ENCODE assay signal across 20 cellular contexts in genomic region chr9:78295177-78295575, GRCh38. TPM values are rescaled to one million over a fixed set of nuclear protein-coding genes. Genes with fewer than 3 reads are reported as not detected.
A peak's percentile ranks its signal among the peaks of the same experiment; 100 is the strongest.
DNase-seq lines count a peak whose midpoint lies in the region; ATAC-seq and TF ChIP-seq lines count a peak whose summit lies in the region.
"Had no signal": no experiment of that assay in that cellular context is flagged by ENCODE, and none has a peak within 500 bp of the region (broad histone marks: within the 10 kb centered on the region; RNA-seq: fewer than 3 reads in every experiment).

No MANE protein-coding gene starts in this region.

- no peak overlapping the region for H3K4me3 Mint-ChIP-seq in activated CD4-positive, alpha-beta T cell treated with anti-CD3 and anti-CD28 coated beads, Interleukin-2, amount 10 ng/mL, durations not matched to agents 24 days and 14 days
- H3K4me3 Mint-ChIP-seq in GM23338, result peak overlapping the region; percentile 99; the same call in 2 of the 3 replicates
- peak overlapping the region; percentile 43 to 94 (median 51) for H3K4me3 Mint-ChIP-seq in nephron
- peak overlapping the region in 1 of 2 experiments; percentile 1; a peak in 1 of 5 replicates for H3K4me3 Mint-ChIP-seq in H9

- peak overlapping the region; percentile 96 for H3K4me2 ChIP-seq in GM23338
- H3K4me2 ChIP-seq in OCI-LY7 (ENCODE audit: low read length), result no peak overlapping the region
- H3K4me2 ChIP-seq in H9 (ENCODE audit: insufficient read depth, insufficient read length, low read length), result no peak overlapping the region

- BruUV-seq in OCI-LY7 (replicated peaks; lab: Mats Ljungman, UMichigan), result no TSS peak

- no peak overlapping the region for H3K56ac ChIP-seq in H9 (ENCODE audit: insufficient read length, low read depth, low read length)

- no peak overlapping the region for H4K91ac ChIP-seq in H9 (ENCODE audit: insufficient read length, low read depth, low read length)

- intact Hi-C loops in activated CD4-positive, alpha-beta T cell treated with anti-CD3 and anti-CD28 coated beads, Interleukin-2, amount 10 ng/mL, durations not matched to agents 24 days and 14 days (cut with micrococcal nuclease), result loop anchor here (5.0 to 10.0 kb wide), 3 partner anchors 263 to 1118 kb away; partner anchors contain the start of genes GNAQ and VPS13A
- intact Hi-C loops in body of pancreas (cut with DNase I) (no loop called here), OCI-LY7 (cut with micrococcal nuclease; ENCODE audit: unreplicated experiment) (loop anchor here (5.0 kb wide), 2 partner anchors 33 to 1118 kb away; partner anchors contain the start of gene VPS13A)

- no peak overlapping the region for H2BK120ac ChIP-seq in H9 (ENCODE audit: low read depth, low read length, poor library complexity, severe bottlenecking)

- CTCF ChIA-PET in OCI-LY7 (lab: Charles Lee; ENCODE audit: unreplicated experiment), result no interaction called here

- H3K9me2 ChIP-seq in GM23338 (ENCODE audit: insufficient read depth), result peaks cover 4% of the 10 kb centered on the region; the same call in 1 of the 2 replicates
- H3K9me2 ChIP-seq in OCI-LY7 (ENCODE audit: insufficient read depth, low read length), result no peaks in the 10 kb centered on the region

- no peaks in the 10 kb centered on the region for H3K27me3 Mint-ChIP-seq in activated CD4-positive, alpha-beta T cell treated with anti-CD3 and anti-CD28 coated beads, Interleukin-2, amount 10 ng/mL, durations not matched to agents 24 days and 14 days
- H3K27me3 Mint-ChIP-seq in GM23338 (ENCODE audit: insufficient read depth, low read depth, poor library complexity), result peaks cover 22% of the 10 kb centered on the region
- H3K27me3 Mint-ChIP-seq in nephron (ENCODE audit: low read depth), result peaks cover 7% of the 10 kb centered on the region
- no peaks in the 10 kb centered on the region; the same call in 1 of the 2 replicates for H3K27me3 Mint-ChIP-seq in H9 (ENCODE audit: low read depth)

- TF ChIP-seq CTCF in GM23338 (conservative IDR thresholded peaks at IDR 0.05; ENCODE audit: low read depth in 2 of 2) (no peak), body of pancreas (IDR thresholded peaks at IDR 0.05) (no peak), nephron (IDR thresholded peaks at IDR 0.05; ENCODE audit: unreplicated experiment in 3 of 3) (no peak), OCI-LY7 (conservative IDR thresholded peaks at IDR 0.05; ENCODE audit: low read length) (no peak), H9 (conservative IDR thresholded peaks at IDR 0.05) (no peak)

- 0 out of 2 replicates have a peak overlapping the region, but pooled peaks have one; percentile 100 for H3K27ac ChIP-seq in GM23338 (ENCODE audit: low read depth)
- H3K27ac ChIP-seq in body of pancreas, result peak overlapping the region in 3 of 4 donors; percentile 8 to 85 (median 74)
- no peak overlapping the region for H3K27ac ChIP-seq in OCI-LY7 (ENCODE audit: low read depth, low read length, poor library complexity, severe bottlenecking)
- no peak overlapping the region for H3K27ac ChIP-seq in H9 (ENCODE audit: insufficient read length, low read depth, low read length)

- H3K27ac Mint-ChIP-seq in activated CD4-positive, alpha-beta T cell treated with anti-CD3 and anti-CD28 coated beads, Interleukin-2, amount 10 ng/mL, durations not matched to agents 24 days and 14 days, result peak overlapping the region; percentile 25
- peak overlapping the region; percentile 100; the same call in 1 of the 2 replicates for H3K27ac Mint-ChIP-seq in GM23338
- H3K27ac Mint-ChIP-seq in nephron, result peak overlapping the region; percentile 89 to 94 (median 90)
- H3K27ac Mint-ChIP-seq in H9, result peak overlapping the region in 1 of 3 experiments; percentile 86; a peak in 2 of 7 replicates
- H3K27ac Mint-ChIP-seq: activated T-helper 1 cell treated with anti-CD3 and anti-CD28 coated beads, Interleukin-12 subunit alpha, Interleukin-12 subunit beta, Interleukin-2, Interleukin-4 antibody, amounts not matched to agents 30 ng/mL and 10 ng/mL and 1 ng/mL, durations not matched to agents 14 hours and 24 hours and 36 hours; memory B cell had no signal

- H2BK15ac ChIP-seq in H9 (ENCODE audit: low read depth, low read length), result no peak overlapping the region

- H4K8ac ChIP-seq in H9 (replicated peaks; ENCODE audit: insufficient read length, low read depth, low read length), result no peak overlapping the region

- H3K27me3 ChIP-seq in GM23338 (ENCODE audit: insufficient read depth), result no peaks in the 10 kb centered on the region
- no peaks in the 10 kb centered on the region for H3K27me3 ChIP-seq in body of pancreas
- H3K27me3 ChIP-seq in H9 (ENCODE audit: insufficient read depth, low read length), result no peaks in the 10 kb centered on the region

- H3K23me2 ChIP-seq in H9 (ENCODE audit: insufficient read length, low read depth, low read length, poor library complexity, severe bottlenecking), result peaks cover 13% of the 10 kb centered on the region

- H3K23ac ChIP-seq in H9 (ENCODE audit: insufficient read length, low read depth, low read length), result no peak overlapping the region

- H2BK5ac ChIP-seq in H9 (ENCODE audit: insufficient read length, low read length), result no peak overlapping the region

- H3T11ph ChIP-seq in H9 (ENCODE audit: low read length), result no peak overlapping the region

- H3K79me2 ChIP-seq in GM23338 (replicated peaks; ENCODE audit: insufficient read depth) (peaks cover 32% of the 10 kb centered on the region), OCI-LY7 (ENCODE audit: insufficient read depth, low read depth, low read length) (peaks cover 28% of the 10 kb centered on the region), H9 (ENCODE audit: insufficient read depth, low read length) (peaks cover 18% of the 10 kb centered on the region; the same call in 1 of the 2 replicates)

- H3K4me1 ChIP-seq in GM23338 (ENCODE audit: insufficient read depth) (peaks cover 28% of the 10 kb centered on the region), body of pancreas (peaks cover 36% of the 10 kb centered on the region), OCI-LY7 (ENCODE audit: insufficient read depth, low read length, poor library complexity, severe bottlenecking) (peaks cover 22% of the 10 kb centered on the region), H9 (ENCODE audit: insufficient read depth, low read length) (no peaks in the 10 kb centered on the region)

- no peak overlapping the region for H3K14ac ChIP-seq in H9 (ENCODE audit: insufficient read depth, low read length)

- no peak overlapping the region for H2BK12ac ChIP-seq in H9 (ENCODE audit: insufficient read length, low read depth, low read length)

- no peak for ATAC-seq in GM23338
- ATAC-seq in body of pancreas, result no peak
- ATAC-seq: left cardiac atrium had no signal

- WGBS in body of pancreas, 2 donors, result 88 to 96% methylated on average over 3 of the region's 3 CpGs
- no CpG with 5 or more reads among the region's 3 CpGs for WGBS in H9 (ENCODE audit: extremely low coverage, insufficient read length, low lambda C conversion rate)

- no peak overlapping the region for H4K5ac ChIP-seq in H9 (ENCODE audit: insufficient read length, low read depth, low read length)

- no peak overlapping the region for H3K9ac ChIP-seq in H9 (ENCODE audit: extremely low read depth, insufficient read length, low read length)

- peak overlapping the region; percentile 77 for H2AFZ ChIP-seq in GM23338
- H2AFZ ChIP-seq in OCI-LY7 (ENCODE audit: low read length), result no peak overlapping the region
- no peak overlapping the region for H2AFZ ChIP-seq in H9 (ENCODE audit: low read length)

- H2AK5ac ChIP-seq in H9 (ENCODE audit: insufficient read length, low read length), result no peak overlapping the region

- TF ChIP-seq POLR2A in body of pancreas (IDR thresholded peaks at IDR 0.05), result no peak

- H3K36me3 ChIP-seq in GM23338 (ENCODE audit: insufficient read depth) (peaks cover 6% of the 10 kb centered on the region), body of pancreas (replicated peaks in 1 of 2; ENCODE audit: insufficient read depth in 1 of 2, low read depth in 2 of 2) (no peaks in the 10 kb centered on the region), OCI-LY7 (ENCODE audit: insufficient read depth, low read length) (peaks cover 18% of the 10 kb centered on the region)
- H3K36me3 ChIP-seq: breast epithelium, upper lobe of left lung had no signal

- H3F3A ChIP-seq in GM23338 (replicated peaks; ENCODE audit: low read depth), result no peaks in the 10 kb centered on the region; the same call in 1 of the 2 replicates

- POLR2A ChIA-PET in OCI-LY7 (lab: Charles Lee), result interaction anchor here (1.4 to 3.4 kb wide), 2 partner anchors 32 to 60 kb away, joined by 4 to 18 read pairs; partner anchors contain the start of gene CEP78

- no peak overlapping the region for H3K4ac ChIP-seq in H9 (ENCODE audit: low read depth, low read length)

- no peak overlapping the region for H2BK20ac ChIP-seq in H9 (ENCODE audit: low read depth, low read length, poor library complexity, severe bottlenecking)

- H3K36me3 Mint-ChIP-seq in activated CD4-positive, alpha-beta T cell treated with anti-CD3 and anti-CD28 coated beads, Interleukin-2, amount 10 ng/mL, durations not matched to agents 24 days and 14 days (ENCODE audit: low read depth), result peaks cover 12% of the 10 kb centered on the region
- peaks cover 32% of the 10 kb centered on the region for H3K36me3 Mint-ChIP-seq in GM23338 (ENCODE audit: low read depth)
- H3K36me3 Mint-ChIP-seq in nephron (ENCODE audit: low read depth), result peaks cover 4% of the 10 kb centered on the region
- H3K36me3 Mint-ChIP-seq in H9 (ENCODE audit: insufficient read depth in 1 of 3, low read depth in 3 of 3), result peaks cover 17 to 25% (median 22%) of the 10 kb centered on the region in 3 experiments
- H3K36me3 Mint-ChIP-seq: memory B cell had no signal

- H3K79me1 ChIP-seq in H9 (ENCODE audit: insufficient read depth, low read depth, low read length, poor library complexity, severe bottlenecking), result peaks cover 2% of the 10 kb centered on the region

- peaks cover 34% of the 10 kb centered on the region for H3K4me1 Mint-ChIP-seq in activated CD4-positive, alpha-beta T cell treated with anti-CD3 and anti-CD28 coated beads, Interleukin-2, amount 10 ng/mL, durations not matched to agents 24 days and 14 days
- H3K4me1 Mint-ChIP-seq in GM23338 (peaks cover 31% of the 10 kb centered on the region), nephron (peaks cover 66% of the 10 kb centered on the region), H9 (peaks cover 25 to 27% of the 10 kb centered on the region in 2 experiments)

- no peak for DNase-seq in activated CD4-positive, alpha-beta T cell treated with anti-CD3 and anti-CD28 coated beads, Interleukin-2, amount 10 ng/mL, durations not matched to agents 24 days and 14 days
- no peak for DNase-seq in activated CD4-positive, alpha-beta T cell treated with anti-CD3 and anti-CD28 coated beads for 1 hour
- DNase-seq in GM23338 (ENCODE audit: low spot score) (peak; percentile 22), body of pancreas (no peak), OCI-LY7 (ENCODE audit: low spot score) (no peak), NCI-H526 treated with DMSO at 0.1 percent for 48 hours (lab: John Stamatoyannopoulos, UW) (no peak), H9 (no peak)
- DNase-seq: activated CD4-positive, CD25-positive, alpha-beta regulatory T cell treated with anti-CD3 and anti-CD28 coated beads, Interleukin-2, amount 50 U/mL, for 72 hours; cortex of kidney; GOT3; KBM-7; left cardiac atrium; NCI-H1436; NCI-H2171; NCI-H526; upper lobe of left lung had no signal

- H3K18ac ChIP-seq in H9 (ENCODE audit: insufficient read length, low read depth, low read length), result no peak overlapping the region

- H3K9me3 ChIP-seq in body of pancreas (no peaks in the 10 kb centered on the region), OCI-LY7 (ENCODE audit: low read length) (peaks cover 4% of the 10 kb centered on the region; the same call in 1 of the 2 replicates), H9 (ENCODE audit: control insufficient read depth, low read depth, low read length) (no peaks in the 10 kb centered on the region)
- H3K9me3 ChIP-seq: breast epithelium, upper lobe of left lung had no signal

- peak overlapping the region; percentile 95; the same call in 1 of the 2 replicates for H3K4me3 ChIP-seq in GM23338
- H3K4me3 ChIP-seq in body of pancreas, result no peak overlapping the region
- no peak overlapping the region for H3K4me3 ChIP-seq in OCI-LY7 (ENCODE audit: low read depth, low read length, poor library complexity, severe bottlenecking)

- no peaks in the 10 kb centered on the region for H3K9me3 Mint-ChIP-seq in activated CD4-positive, alpha-beta T cell treated with anti-CD3 and anti-CD28 coated beads, Interleukin-2, amount 10 ng/mL, durations not matched to agents 24 days and 14 days
- H3K9me3 Mint-ChIP-seq in GM23338 (peaks cover 8% of the 10 kb centered on the region; the same call in 2 of the 3 replicates), nephron (no peaks in the 10 kb centered on the region), H9 (peaks cover 0 to 3% of the 10 kb centered on the region in 2 experiments; a peak in 2 of 5 replicates)
- H3K9me3 Mint-ChIP-seq: activated T-helper 1 cell treated with anti-CD3 and anti-CD28 coated beads, Interleukin-12 subunit alpha, Interleukin-12 subunit beta, Interleukin-2, Interleukin-4 antibody, amounts not matched to agents 30 ng/mL and 10 ng/mL and 1 ng/mL, durations not matched to agents 14 hours and 24 hours and 36 hours; memory B cell had no signal

- H4K20me1 ChIP-seq in GM23338 (replicated peaks; ENCODE audit: insufficient read depth) (peaks cover 23% of the 10 kb centered on the region), OCI-LY7 (ENCODE audit: insufficient read depth, low read length) (peaks cover 11% of the 10 kb centered on the region; the same call in 1 of the 2 replicates), H9 (ENCODE audit: control insufficient read depth, insufficient read depth, insufficient read length) (no peaks in the 10 kb centered on the region)

RNA-seq across cellular contexts. Expression of gene PSAT1, which starts 1.7 kb away (rescaled TPM):
- 88.5 and 91.3 TPM in 2 replicates for total RNA-seq in activated CD4-positive, alpha-beta T cell treated with anti-CD3 and anti-CD28 coated beads, Interleukin-2, amount 10 ng/mL, durations not matched to agents 24 days and 14 days
- total RNA-seq in GM23338 (2014; rRNA removed; shearing (Covaris generic)), result 486 and 511 TPM in 2 replicates
- polyA plus RNA-seq in GM23338 (2016; fragmentation: Nextera tagmentation; extraction: Ambion mirVana), result 386 and 414 TPM in 2 replicates
- 10 to 100 TPM; 21.8 to 49.3 TPM for total RNA-seq in body of pancreas
- total RNA-seq in OCI-LY7 (2014; rRNA removed; shearing (Covaris generic)), result 116 and 125 TPM in 2 replicates
- 268 and 278 TPM in 2 replicates for total RNA-seq in OCI-LY7 (2022)
- total RNA-seq in H9 (2021), result 215 and 225 TPM in 2 replicates

RNA-seq across cellular contexts. Expression of gene CEP78, which starts 59.3 kb away (rescaled TPM):
- 34.5 and 39.1 TPM in 2 replicates for total RNA-seq in activated CD4-positive, alpha-beta T cell treated with anti-CD3 and anti-CD28 coated beads, Interleukin-2, amount 10 ng/mL, durations not matched to agents 24 days and 14 days
- 46.6 and 48.3 TPM in 2 replicates for total RNA-seq in GM23338 (2014; rRNA removed; shearing (Covaris generic))
- 18.7 and 19.9 TPM in 2 replicates for polyA plus RNA-seq in GM23338 (2016; fragmentation: Nextera tagmentation; extraction: Ambion mirVana)
- 1 to 10 TPM; 5.6 to 9.6 TPM for total RNA-seq in body of pancreas
- 59.3 and 65.1 TPM in 2 replicates for total RNA-seq in OCI-LY7 (2014; rRNA removed; shearing (Covaris generic))
- 49.5 and 58.0 TPM in 2 replicates for total RNA-seq in OCI-LY7 (2022)
- total RNA-seq in H9 (2021), result 55.9 and 57.8 TPM in 2 replicates

Comparison
In these comparisons a context has a peak if more than half of its experiments do, and no peak if none do; other contexts are left out.
1. H3K27ac ChIP-seq: peak in GM23338 (single experiment) and body of pancreas (3 of 4); none in OCI-LY7 (single experiment) and H9 (single experiment).